8 cellular contexts compared by ENCODE assay signal in the genomic region with DNA sequence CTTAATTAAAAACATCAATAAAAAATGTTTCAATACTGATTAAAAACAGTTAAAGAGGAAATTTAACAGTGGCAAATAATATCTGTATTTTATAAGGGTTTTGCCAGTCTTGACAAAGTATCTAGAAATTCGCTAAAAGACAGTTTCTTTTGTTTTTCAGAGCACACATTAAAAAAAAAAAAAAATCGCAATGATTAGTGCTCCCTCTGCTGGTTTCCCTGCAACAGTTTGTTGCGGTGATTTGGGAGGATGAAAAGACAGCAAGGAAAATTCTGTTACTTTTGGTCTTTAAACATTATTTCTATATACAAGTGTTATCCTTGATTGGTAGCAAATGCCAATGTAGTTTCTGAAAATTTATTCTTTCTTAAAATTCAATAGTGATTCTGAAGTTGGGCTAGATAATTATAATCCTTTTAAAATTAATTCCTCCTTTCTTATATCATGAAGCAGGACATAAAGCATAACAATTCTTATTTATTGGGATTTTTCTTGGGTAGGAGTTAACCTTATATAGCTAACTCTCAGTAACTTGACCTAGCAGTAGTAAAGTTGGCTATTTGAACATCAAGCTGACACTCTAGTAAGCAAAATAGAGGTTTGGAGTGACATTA. TPM values are rescaled to one million over a fixed set of nuclear protein-coding genes. Genes with fewer than 3 reads are reported as not detected.
A peak's percentile ranks its signal among the peaks of the same experiment; 100 is the strongest.
DNase-seq lines count a peak whose midpoint lies in the region; TF ChIP-seq lines count a peak whose summit lies in the region.

No MANE protein-coding gene starts in this region.

- H3K9me2 ChIP-seq in SU-DHL-6 (replicated peaks; ENCODE audit: insufficient read depth, low read length), result no peaks in the 10 kb centered on the region

- H3K4me1 Mint-ChIP-seq in HFFc6 (ENCODE audit: low read depth), result peaks cover 31% of the 10 kb centered on the region
- peaks cover 33% of the 10 kb centered on the region for H3K4me1 Mint-ChIP-seq in type B pancreatic cell (ENCODE audit: unreplicated experiment)
- no peaks in the 10 kb centered on the region for H3K4me1 Mint-ChIP-seq in activated CD4-positive, alpha-beta memory T cell treated with anti-CD3 and anti-CD28 coated beads for 36 hours (ENCODE audit: low read depth)

- no peaks in the 10 kb centered on the region for H3K36me3 ChIP-seq in SU-DHL-6 (ENCODE audit: low read length)

- no peak overlapping the region for H3K9ac ChIP-seq in SU-DHL-6 (ENCODE audit: low read length)

- intact Hi-C loops in activated CD4-positive, alpha-beta memory T cell treated with anti-CD3 and anti-CD28 coated beads for 36 hours (cut with micrococcal nuclease), result loop anchor here (2.0 to 10.0 kb wide), 4 partner anchors 21 to 939 kb away; no protein-coding TSS in a partner anchor

- no peak overlapping the region for H2AFZ ChIP-seq in SU-DHL-6 (ENCODE audit: low read depth, low read length, severe bottlenecking)

- POLR2A ChIA-PET in activated CD4-positive, alpha-beta memory T cell treated with anti-CD3 and anti-CD28 coated beads for 36 hours (lab: Charles Lee), result no interaction called here

- H3K4me2 ChIP-seq in SU-DHL-6 (ENCODE audit: low read depth, low read length, poor library complexity, severe bottlenecking), result no peak overlapping the region

- no peaks in the 10 kb centered on the region for H3K79me2 ChIP-seq in SU-DHL-6 (ENCODE audit: insufficient read depth, low read length)

- H3F3A ChIP-seq in SU-DHL-6 (ENCODE audit: insufficient read depth), result no peaks in the 10 kb centered on the region

- H3K4me3 Mint-ChIP-seq in HFFc6 (no peak overlapping the region; the same call in 1 of the 2 replicates), type B pancreatic cell (no peak overlapping the region)
- H3K4me3 Mint-ChIP-seq in activated CD4-positive, alpha-beta memory T cell treated with anti-CD3 and anti-CD28 coated beads for 36 hours, result no peak overlapping the region

- no peaks in the 10 kb centered on the region for H4K20me1 ChIP-seq in SU-DHL-6 (ENCODE audit: low read depth, low read length)

- H3K27me3 Mint-ChIP-seq in HFFc6 (ENCODE audit: insufficient read depth), result peaks cover 3% of the 10 kb centered on the region; the same call in 1 of the 2 replicates
- H3K27me3 Mint-ChIP-seq in type B pancreatic cell, result no peaks in the 10 kb centered on the region
- H3K27me3 Mint-ChIP-seq in activated CD4-positive, alpha-beta memory T cell treated with anti-CD3 and anti-CD28 coated beads for 36 hours, result peaks cover 1% of the 10 kb centered on the region

- H3K27ac Mint-ChIP-seq in HFFc6 (no peak overlapping the region), type B pancreatic cell (no peak overlapping the region)
- H3K27ac Mint-ChIP-seq in activated CD4-positive, alpha-beta memory T cell treated with anti-CD3 and anti-CD28 coated beads for 36 hours, result no peak overlapping the region

- H3K36me3 Mint-ChIP-seq in HFFc6 (ENCODE audit: low read depth) (no peaks in the 10 kb centered on the region), type B pancreatic cell (no peaks in the 10 kb centered on the region)
- no peaks in the 10 kb centered on the region for H3K36me3 Mint-ChIP-seq in activated CD4-positive, alpha-beta memory T cell treated with anti-CD3 and anti-CD28 coated beads for 36 hours

- no peak overlapping the region for H3K4me3 ChIP-seq in SU-DHL-6 (ENCODE audit: insufficient read depth, low read length, poor library complexity, severe bottlenecking)

- CTCF ChIA-PET in activated CD4-positive, alpha-beta memory T cell treated with anti-CD3 and anti-CD28 coated beads for 36 hours (lab: Charles Lee), result interaction anchor here (0.9 kb wide), 1 partner anchor 18 kb away, joined by 3 read pairs; no protein-coding TSS in a partner anchor

- no peaks in the 10 kb centered on the region for H3K9me3 ChIP-seq in SU-DHL-6 (ENCODE audit: insufficient read depth, low read length)

- DNase-seq in AG20443 (ENCODE audit: low spot score) (peak; percentile 40), HFFc6 (no peak), glomerular visceral epithelial cell (ENCODE audit: extremely low spot score) (peak; percentile 38), type B pancreatic cell (ENCODE audit: extremely low spot score, unreplicated experiment) (no peak), NCI-H69 (lab: John Stamatoyannopoulos, UW) (no peak), NCI-H446 treated with DMSO at 0.1 percent for 48 hours (lab: John Stamatoyannopoulos, UW) (no peak)
- DNase-seq in activated CD4-positive, alpha-beta memory T cell treated with anti-CD3 and anti-CD28 coated beads for 36 hours, result no peak

- H3K9me3 Mint-ChIP-seq in HFFc6, result no peaks in the 10 kb centered on the region
- H3K9me3 Mint-ChIP-seq in type B pancreatic cell, result peaks cover 5% of the 10 kb centered on the region
- H3K9me3 Mint-ChIP-seq in activated CD4-positive, alpha-beta memory T cell treated with anti-CD3 and anti-CD28 coated beads for 36 hours, result no peaks in the 10 kb centered on the region

- TF ChIP-seq CTCF in HFFc6 (IDR thresholded peaks at IDR 0.05) (peak; percentile 92), SU-DHL-6 (IDR thresholded peaks at IDR 0.05; ENCODE audit: insufficient read depth, low read length, poor library complexity, severe bottlenecking) (peak; percentile 48), type B pancreatic cell (conservative IDR thresholded peaks at IDR 0.05) (peak; percentile 94)

- H3K27me3 ChIP-seq in SU-DHL-6 (ENCODE audit: low read length), result no peaks in the 10 kb centered on the region

- no peak overlapping the region for H3K27ac ChIP-seq in SU-DHL-6 (ENCODE audit: low read depth, low read length)

RNA-seq across cellular contexts. Expression of a gene that starts 23.1 kb away (rescaled TPM):
- 10 to 100 TPM; 33.9 to 42.5 (median 41.5) TPM for total RNA-seq in HFFc6 (2021; fragmentation: NEBNext Ultra II Directional; extraction: Animal tissue kit (Norgen Biotek cat#: 25700))
- 48.3 and 48.7 TPM in 2 replicates for total RNA-seq in type B pancreatic cell (ENCODE audit: low replicate concordance)
- total RNA-seq in activated CD4-positive, alpha-beta memory T cell treated with anti-CD3 and anti-CD28 coated beads for 36 hours, result under 1 TPM; 0.29 to 0.31 TPM

Comparison
In these comparisons a context has a peak if more than half of its experiments do, and no peak if none do; other contexts are left out.
1. DNase-seq: peak in AG20443 (single experiment) and glomerular visceral epithelial cell (single experiment); none in HFFc6 (single experiment), type B pancreatic cell (single experiment), NCI-H69 (single experiment), NCI-H446 treated with DMSO at 0.1 percent for 48 hours (single experiment) and activated CD4-positive, alpha-beta memory T cell treated with anti-CD3 and anti-CD28 coated beads for 36 hours (single experiment).
2. RNA of a gene that starts 23.1 kb away (total RNA-seq): 48.3 to 48.7 TPM in type B pancreatic cell and 33.9 to 42.5 TPM in HFFc6; 0.29 to 0.31 TPM in activated CD4-positive, alpha-beta memory T cell treated with anti-CD3 and anti-CD28 coated beads for 36 hours; every median in the first group is over 10 times any median in the second.
3. Peak in every context shown above with its lines, with median percentiles within 50 percentile points of each other: CTCF ChIP-seq.